In genomic region chr5:59629561-59629960, GRCh38 we compare ENCODE assay signal across 25 cellular contexts.
"Had no signal": no experiment of that assay in that cellular context is flagged by ENCODE, and none has a peak within 500 bp of the region (broad histone marks: within the 10 kb centered on the region; RNA-seq: fewer than 3 reads in every experiment).

No MANE protein-coding gene starts in this region.

- ATAC-seq: effector memory CD8-positive, alpha-beta T cell; esophagus mucosa; foreskin keratinocyte; gastrocnemius medialis; gastroesophageal sphincter; heart left ventricle; heart right ventricle had no signal

- DNase-seq: colonic mucosa; cortex of kidney; dermis blood vessel endothelial cell; dorsolateral prefrontal cortex; effector CD4-positive, alpha-beta T cell; effector CD8-positive, alpha-beta T cell; effector memory CD4-positive, alpha-beta T cell; effector memory CD8-positive, alpha-beta T cell; endodermal cell; erythroblast; esophagus squamous epithelium; foreskin fibroblast; foreskin keratinocyte; foreskin melanocyte; gastrocnemius medialis; glutamatergic neuron; head of caudate nucleus; heart left ventricle; heart right ventricle had no signal

- H3K9me3 ChIP-seq: colonic mucosa, esophagus muscularis mucosa, esophagus squamous epithelium, gastrocnemius medialis, gastroesophageal sphincter had no signal

- H3K27me3 ChIP-seq: colonic mucosa, dorsolateral prefrontal cortex, esophagus muscularis mucosa, esophagus squamous epithelium, foreskin keratinocyte, gastrocnemius medialis, gastroesophageal sphincter, heart left ventricle, heart right ventricle had no signal

- H3K27ac Mint-ChIP-seq: dendritic cell treated with granulocyte-macrophage colony-stimulating factor and Interleukin-4, amounts not matched to agents 40 ng/mL and 50 ng/mL, for 4 days; effector memory CD8-positive, alpha-beta T cell; endodermal cell had no signal

- H3K27me3 Mint-ChIP-seq: dendritic cell treated with granulocyte-macrophage colony-stimulating factor and Interleukin-4, amounts not matched to agents 40 ng/mL and 50 ng/mL, for 4 days; effector memory CD8-positive, alpha-beta T cell had no signal

- H3K27ac ChIP-seq: colonic mucosa, coronary artery, dorsolateral prefrontal cortex, epithelial cell of prostate, esophagus muscularis mucosa, esophagus squamous epithelium, foreskin keratinocyte, gastrocnemius medialis, gastroesophageal sphincter, heart left ventricle, heart right ventricle had no signal

- H3K36me3 ChIP-seq: colonic mucosa, esophagus muscularis mucosa, esophagus squamous epithelium, gastrocnemius medialis, gastroesophageal sphincter, heart left ventricle, heart right ventricle had no signal

- H3K4me1 Mint-ChIP-seq: endodermal cell had no signal

- H3K4me3 Mint-ChIP-seq: dendritic cell treated with granulocyte-macrophage colony-stimulating factor and Interleukin-4, amounts not matched to agents 40 ng/mL and 50 ng/mL, for 4 days; effector memory CD8-positive, alpha-beta T cell; endodermal cell had no signal

- H3K4me1 ChIP-seq: colonic mucosa, esophagus muscularis mucosa, esophagus squamous epithelium, foreskin keratinocyte, gastroesophageal sphincter, heart left ventricle, heart right ventricle had no signal

- H3K4me3 ChIP-seq: colonic mucosa, coronary artery, dorsolateral prefrontal cortex, esophagus muscularis mucosa, esophagus squamous epithelium, gastrocnemius medialis, gastroesophageal sphincter, heart left ventricle, heart right ventricle had no signal
